In genomic region chr5:10642367-10642766, GRCh38 we compare ENCODE assay signal across 19 cellular contexts.
DNase-seq lines count a peak whose midpoint lies in the region; ATAC-seq and TF ChIP-seq lines count a peak whose summit lies in the region.
"Had no signal": no experiment of that assay in that cellular context is flagged by ENCODE, and none has a peak within 500 bp of the region (broad histone marks: within the 10 kb centered on the region; RNA-seq: fewer than 3 reads in every experiment).

No MANE protein-coding gene starts in this region.

- ATAC-seq in activated naive CD8-positive, alpha-beta T cell treated with anti-CD3 and anti-CD28 coated beads, Interleukin-2, amount 50 U/mL, for 24 hours: no peak
- ATAC-seq in activated B cell treated with CpG ODN at 0.5 μM for 24 hours (ENCODE audit: low read depth) (no peak), naive B cell (ENCODE audit: low read depth in 2 of 2) (no peak), HG02938 (IDR thresholded peaks at IDR 0.05; ENCODE audit: unreplicated experiment) (no peak), HG03175 (IDR thresholded peaks at IDR 0.05; ENCODE audit: unreplicated experiment) (no peak), sciatic nerve (no peak)

- H3K4me1 Mint-ChIP-seq in activated naive CD8-positive, alpha-beta T cell treated with anti-CD3 and anti-CD28 coated beads, Interleukin-2, amount 50 U/mL, for 24 hours: peaks cover 26% of the 10 kb centered on the region
- peaks cover 17% of the 10 kb centered on the region for H3K4me1 Mint-ChIP-seq in activated naive CD8-positive, alpha-beta T cell treated with anti-CD3 and anti-CD28 coated beads for 36 hours
- peaks cover 68% of the 10 kb centered on the region for H3K4me1 Mint-ChIP-seq in activated B cell treated with CpG ODN at 0.5 μM for 24 hours
- H3K4me1 Mint-ChIP-seq in naive B cell: peaks cover 22 to 56% (median 40%) of the 10 kb centered on the region in 3 donors

- no peak overlapping the region for H3K4me3 Mint-ChIP-seq in activated naive CD8-positive, alpha-beta T cell treated with anti-CD3 and anti-CD28 coated beads, Interleukin-2, amount 50 U/mL, for 24 hours
- H3K4me3 Mint-ChIP-seq in activated naive CD8-positive, alpha-beta T cell treated with anti-CD3 and anti-CD28 coated beads for 36 hours: no peak overlapping the region
- H3K4me3 Mint-ChIP-seq in activated B cell treated with CpG ODN at 0.5 μM for 24 hours (peak overlapping the region; percentile 11), naive B cell (peak overlapping the region in 1 of 8 donors; percentile 9)
- H3K4me3 Mint-ChIP-seq: CD4-positive, alpha-beta T cell had no signal

- peaks cover 10% of the 10 kb centered on the region for H3K27me3 Mint-ChIP-seq in activated naive CD8-positive, alpha-beta T cell treated with anti-CD3 and anti-CD28 coated beads, Interleukin-2, amount 50 U/mL, for 24 hours
- peaks cover 26% of the 10 kb centered on the region for H3K27me3 Mint-ChIP-seq in activated naive CD8-positive, alpha-beta T cell treated with anti-CD3 and anti-CD28 coated beads for 36 hours
- no peaks in the 10 kb centered on the region for H3K27me3 Mint-ChIP-seq in activated B cell treated with CpG ODN at 0.5 μM for 24 hours
- no peaks in the 10 kb centered on the region for H3K27me3 Mint-ChIP-seq in naive B cell

- intact Hi-C loops in activated B cell treated with CpG ODN at 0.5 μM for 24 hours (cut with micrococcal nuclease) (loop anchor here (2.0 kb wide), 1 partner anchor 14 kb away; no protein-coding TSS in a partner anchor), sciatic nerve (cut with DNase I) (no loop called here)

- peak overlapping the region; percentile 12 for H3K27ac Mint-ChIP-seq in activated naive CD8-positive, alpha-beta T cell treated with anti-CD3 and anti-CD28 coated beads, Interleukin-2, amount 50 U/mL, for 24 hours
- no peak overlapping the region for H3K27ac Mint-ChIP-seq in activated naive CD8-positive, alpha-beta T cell treated with anti-CD3 and anti-CD28 coated beads for 36 hours
- H3K27ac Mint-ChIP-seq in activated B cell treated with CpG ODN at 0.5 μM for 24 hours (peak overlapping the region; percentile 83), naive B cell (peak overlapping the region in 5 of 6 donors; percentile 25 to 92 (median 54))
- H3K27ac Mint-ChIP-seq: CD4-positive, alpha-beta T cell had no signal

- CTCF ChIA-PET in activated B cell treated with CpG ODN at 0.5 μM for 24 hours (lab: Charles Lee): no interaction called here

- peaks cover 13% of the 10 kb centered on the region for H3K9me3 Mint-ChIP-seq in activated naive CD8-positive, alpha-beta T cell treated with anti-CD3 and anti-CD28 coated beads, Interleukin-2, amount 50 U/mL, for 24 hours
- H3K9me3 Mint-ChIP-seq in activated naive CD8-positive, alpha-beta T cell treated with anti-CD3 and anti-CD28 coated beads for 36 hours: peaks cover 9% of the 10 kb centered on the region
- H3K9me3 Mint-ChIP-seq in activated B cell treated with CpG ODN at 0.5 μM for 24 hours: peaks cover 9% of the 10 kb centered on the region
- peaks cover 0 to 15% (median 5%) of the 10 kb centered on the region in 7 donors for H3K9me3 Mint-ChIP-seq in naive B cell
- H3K9me3 Mint-ChIP-seq: CD4-positive, alpha-beta T cell had no signal

- peaks cover 34% of the 10 kb centered on the region for H3K36me3 Mint-ChIP-seq in activated naive CD8-positive, alpha-beta T cell treated with anti-CD3 and anti-CD28 coated beads, Interleukin-2, amount 50 U/mL, for 24 hours (ENCODE audit: low read depth)
- peaks cover 20% of the 10 kb centered on the region for H3K36me3 Mint-ChIP-seq in activated naive CD8-positive, alpha-beta T cell treated with anti-CD3 and anti-CD28 coated beads for 36 hours
- H3K36me3 Mint-ChIP-seq in activated B cell treated with CpG ODN at 0.5 μM for 24 hours (ENCODE audit: low read depth) (peaks cover 56% of the 10 kb centered on the region), naive B cell (peaks cover 5 to 13% of the 10 kb centered on the region in 2 donors)

- DNase-seq in activated naive CD8-positive, alpha-beta T cell treated with anti-CD3 and anti-CD28 coated beads, Interleukin-2, amount 50 U/mL, for 24 hours: no peak
- DNase-seq in activated naive CD8-positive, alpha-beta T cell treated with anti-CD3 and anti-CD28 coated beads for 36 hours: no peak
- DNase-seq in activated B cell treated with CpG ODN at 0.5 μM for 24 hours (no peak), naive B cell (no peak), sciatic nerve (ENCODE audit: low spot score) (no peak)
- DNase-seq: CD4-positive, alpha-beta T cell; KBM-7; MV-4-11; NCI-H1105; NCI-H1436 treated with DMSO at 0.1 percent for 48 hours; NCI-H187 treated with DMSO at 0.1 percent for 48 hours; NCI-H2171 treated with DMSO at 0.1 percent for 48 hours; NCI-H345; NCI-H524; NCI-H748 treated with DMSO at 0.1 percent for 48 hours; SIG-M5; SK-N-SH had no signal

- TF ChIP-seq CTCF in activated B cell treated with CpG ODN at 0.5 μM for 24 hours (IDR thresholded peaks at IDR 0.05): no peak

- POLR2A ChIA-PET in activated B cell treated with CpG ODN at 0.5 μM for 24 hours (lab: Charles Lee): no interaction called here
